In genomic region chr17:65479282-65479681, GRCh38 we compare ENCODE assay signal across 29 cellular contexts.
"Had no signal": no experiment of that assay in that cellular context is flagged by ENCODE, and none has a peak within 500 bp of the region (broad histone marks: within the 10 kb centered on the region; RNA-seq: fewer than 3 reads in every experiment).

No MANE protein-coding gene starts in this region.

- H3K9ac ChIP-seq: neural progenitor cell, parathyroid adenoma had no signal

- H3K27ac ChIP-seq: neural progenitor cell, ovary, parathyroid adenoma, psoas muscle, skin epidermis, spleen, suprapubic skin, testis, tibial artery, transverse colon, upper lobe of right lung, vagina had no signal

- H3K27me3 ChIP-seq: neural progenitor cell, ovary, spleen, suprapubic skin, testis, transverse colon, upper lobe of right lung, vagina had no signal

- H3K4me3 ChIP-seq: neural progenitor cell, ovary, psoas muscle, skin epidermis, smooth muscle cell, spleen, suprapubic skin, testis, tibial artery, transverse colon, upper lobe of right lung, vagina had no signal

- H3K36me3 ChIP-seq: neural progenitor cell, ovary, spleen, suprapubic skin, tibial artery, transverse colon, upper lobe of right lung, vagina had no signal

- ATAC-seq: naive thymus-derived CD8-positive, alpha-beta T cell; natural killer cell treated with Interleukin-12 subunit alpha and Interleukin-12 subunit beta and Interleukin-15 and Interleukin-18, amount 100 ng/mL, for 72 hours; psoas muscle; right cardiac atrium; sciatic nerve; stimulated activated memory B cell treated with anti-CD40 and anti-IgM and Interleukin-4, amounts not matched to agents 10 μg/mL and 1 μg/mL and 100 μg/mL, for 72 hours; stimulated activated naive CD8-positive, alpha-beta T cell treated with anti-CD3 and anti-CD28 coated beads, Interleukin-15, amount 100 ng/mL, for 72 hours; stimulated activated naive CD8-positive, alpha-beta T cell treated with anti-CD3 and anti-CD28 coated beads, Interleukin-15, Interleukin-2, amounts not matched to agents 100 U/mL and 50 U/mL, for 24 hours; upper lobe of right lung had no signal

- DNase-seq: naive thymus-derived CD8-positive, alpha-beta T cell; occipital lobe; ovary; posterior cingulate gyrus; psoas muscle; right cardiac atrium; spleen; stimulated activated CD4-positive, alpha-beta T cell treated with anti-CD3 and anti-CD28 coated beads, Interleukin-12 subunit alpha, Interleukin-12 subunit beta, amount 100 ng/mL, for 4 hours; stimulated activated CD4-positive, alpha-beta T cell treated with anti-CD3 and anti-CD28 coated beads, Interleukin-1b, Interleukin-23, amount 100 ng/mL, for 48 hours; stimulated activated CD4-positive, alpha-beta T cell treated with anti-CD3 and anti-CD28 coated beads, Interleukin-4, amount 100 ng/mL, for 1 hour; stimulated activated CD4-positive, alpha-beta T cell treated with anti-CD3 and anti-CD28 coated beads, Interleukin-4, amount 100 ng/mL, for 4 hours; stimulated activated CD8-positive, alpha-beta memory T cell treated with anti-CD3 and anti-CD28 coated beads, Interleukin-4, amount 100 ng/mL, for 48 hours; stimulated activated naive CD4-positive, alpha-beta T cell; stimulated activated naive CD8-positive, alpha-beta T cell treated with anti-CD3 and anti-CD28 coated beads, Interleukin-15, amount 100 ng/mL, for 72 hours; stimulated activated naive CD8-positive, alpha-beta T cell treated with anti-CD3 and anti-CD28 coated beads, Interleukin-15, Interleukin-2, amounts not matched to agents 100 U/mL and 50 U/mL, for 24 hours; substantia nigra; testis; tibial artery; transverse colon; upper lobe of right lung had no signal

- H3K9me3 ChIP-seq: ovary, psoas muscle, spleen, suprapubic skin, testis, tibial artery, transverse colon, upper lobe of right lung, vagina had no signal

- H3K4me1 ChIP-seq: neural progenitor cell, parathyroid adenoma, spleen, suprapubic skin, testis, tibial artery, transverse colon, upper lobe of right lung, vagina had no signal
